8 cellular contexts compared by ENCODE assay signal in genomic region chr1:33342041-33342723, GRCh38. TPM values are rescaled to one million over a fixed set of nuclear protein-coding genes. Genes with fewer than 3 reads are reported as not detected.
A peak's percentile ranks its signal among the peaks of the same experiment; 100 is the strongest.
DNase-seq lines count a peak whose midpoint lies in the region; ATAC-seq, FAIRE-seq and TF ChIP-seq lines count a peak whose summit lies in the region.

No MANE protein-coding gene starts in this region.

- peak overlapping the region; percentile 32 for H3K9ac ChIP-seq in neural cell (ENCODE audit: low read length)

- no peaks in the 10 kb centered on the region for H3K27me3 Mint-ChIP-seq in activated CD4-positive, alpha-beta T cell treated with anti-CD3 and anti-CD28 coated beads, Interleukin-2, amount 10 ng/mL, durations not matched to agents 7 days and 5 days

- TF ChIP-seq RAD21 in A549 (conservative IDR thresholded peaks at IDR 0.05 in 1 of 2, IDR thresholded peaks at IDR 0.05 in 1 of 2) = no peak; a peak in 1 of 5 replicates
- no peak for TF ChIP-seq RAD21 in neural cell (conservative IDR thresholded peaks at IDR 0.05)

- peak overlapping the region; percentile 30 for H3K4me3 ChIP-seq in A549
- H3K4me3 ChIP-seq in fibroblast of mammary gland (ENCODE audit: control insufficient read depth, low read depth, low read length) = peak overlapping the region; percentile 27
- peak overlapping the region; percentile 52 for H3K4me3 ChIP-seq in neural cell (ENCODE audit: low read length)

- H4K20me1 ChIP-seq in neural cell (ENCODE audit: insufficient read depth) = peaks cover 41% of the 10 kb centered on the region

- H3K27me3 ChIP-seq in neural cell (ENCODE audit: insufficient read depth, low read depth, low read length) = no peaks in the 10 kb centered on the region

- POLR2A ChIA-PET in A549 (lab: Yijun Ruan, JAX) = interaction anchor here (1.5 kb wide), 1 partner anchor 9 kb away, joined by 3 read pairs; no protein-coding TSS in a partner anchor
- POLR2A ChIA-PET in RWPE1 (lab: Yijun Ruan, JAX; ENCODE audit: low non-redundant PET) = no interaction called here
- POLR2A ChIA-PET in activated CD4-positive, alpha-beta T cell treated with anti-CD3 and anti-CD28 coated beads, Interleukin-2, amount 10 ng/mL, durations not matched to agents 7 days and 5 days (lab: Charles Lee) = no interaction called here

- CTCF ChIA-PET in A549 (lab: Yijun Ruan, JAX) = interaction anchor here (0.7 to 2.1 kb wide), 6 partner anchors 12 to 581 kb away, joined by 3 to 7 read pairs (median 3); no protein-coding TSS in a partner anchor
- CTCF ChIA-PET in RWPE1 (lab: Yijun Ruan, JAX) = interaction anchor here (0.6 to 0.7 kb wide), 2 partner anchors 46 to 65 kb away, joined by 3 read pairs; no protein-coding TSS in a partner anchor
- CTCF ChIA-PET in activated CD4-positive, alpha-beta T cell treated with anti-CD3 and anti-CD28 coated beads, Interleukin-2, amount 10 ng/mL, durations not matched to agents 7 days and 5 days (lab: Charles Lee) = interaction anchor here (0.6 to 1.1 kb wide), 4 partner anchors 17 to 40 kb away, joined by 3 to 7 read pairs (median 4); no protein-coding TSS in a partner anchor

- H3K9me3 Mint-ChIP-seq in activated CD4-positive, alpha-beta T cell treated with anti-CD3 and anti-CD28 coated beads, Interleukin-2, amount 10 ng/mL, durations not matched to agents 7 days and 5 days = no peaks in the 10 kb centered on the region

- peak; percentile 91 for ATAC-seq in A549
- ATAC-seq in GM18867 (IDR thresholded peaks at IDR 0.05; ENCODE audit: unreplicated experiment) = no peak

- H2AFZ ChIP-seq in neural cell (ENCODE audit: low read depth, low read length) = no peak overlapping the region

- TF ChIP-seq CTCF in A549 (IDR thresholded peaks at IDR 0.05) (no peak), RWPE1 (conservative IDR thresholded peaks at IDR 0.05; ENCODE audit: low read depth) (no peak), fibroblast of mammary gland (conservative IDR thresholded peaks at IDR 0.05; ENCODE audit: control insufficient read depth, insufficient read depth, low read depth, low read length) (no peak), neural cell (IDR thresholded peaks at IDR 0.05; ENCODE audit: poor library complexity, severe bottlenecking) (no peak)

- H3K79me2 ChIP-seq in neural cell (replicated peaks; ENCODE audit: insufficient read depth, low read length) = peaks cover 100% of the 10 kb centered on the region

- peaks cover 34% of the 10 kb centered on the region for H3K4me1 Mint-ChIP-seq in activated CD4-positive, alpha-beta T cell treated with anti-CD3 and anti-CD28 coated beads, Interleukin-2, amount 10 ng/mL, durations not matched to agents 7 days and 5 days

- no peak for TF ChIP-seq POLR2A in A549 (IDR thresholded peaks at IDR 0.05; ENCODE audit: low read length)

- no peak overlapping the region for H3K27ac Mint-ChIP-seq in activated CD4-positive, alpha-beta T cell treated with anti-CD3 and anti-CD28 coated beads, Interleukin-2, amount 10 ng/mL, durations not matched to agents 7 days and 5 days

- H3K9me2 ChIP-seq in neural cell (ENCODE audit: insufficient read depth, low read length) = no peaks in the 10 kb centered on the region

- no peak overlapping the region for H3K4me3 Mint-ChIP-seq in activated CD4-positive, alpha-beta T cell treated with anti-CD3 and anti-CD28 coated beads, Interleukin-2, amount 10 ng/mL, durations not matched to agents 7 days and 5 days

- H3F3A ChIP-seq in neural cell (ENCODE audit: insufficient read depth, low read length, poor library complexity, severe bottlenecking) = no peaks in the 10 kb centered on the region

- WGBS in A549 (ENCODE audit: missing lambda C conversion rate) = 0% methylated on average over 5 of the region's 7 CpGs

- H3K36me3 Mint-ChIP-seq in activated CD4-positive, alpha-beta T cell treated with anti-CD3 and anti-CD28 coated beads, Interleukin-2, amount 10 ng/mL, durations not matched to agents 7 days and 5 days (ENCODE audit: low read depth) = peaks cover 24% of the 10 kb centered on the region

- H3K4me2 ChIP-seq in A549 (peak overlapping the region; percentile 96), neural cell (ENCODE audit: low read length) (no peak overlapping the region)

- TF ChIP-seq EP300 in A549 (IDR thresholded peaks at IDR 0.05) (peak; percentile 13 to 59; a peak in 2 of 5 replicates), neural cell (conservative IDR thresholded peaks at IDR 0.05; ENCODE audit: poor library complexity, severe bottlenecking) (no peak)

- FAIRE-seq in A549 (lab: Jason Lieb, UNC) = no peak

- DNase-seq in A549 (ENCODE audit: low read depth in 1 of 2, low spot score in 1 of 2) (peak; percentile 56 to 89), HuH-7 (ENCODE audit: low spot score) (peak; percentile 82), RWPE1 (ENCODE audit: low spot score) (peak; percentile 74), fibroblast of mammary gland (ENCODE audit: low read depth) (peak; percentile 99), OCI-M2 (lab: John Stamatoyannopoulos, UW; ENCODE audit: unreplicated experiment) (no peak)
- DNase-seq in activated CD4-positive, alpha-beta T cell treated with anti-CD3 and anti-CD28 coated beads, Interleukin-2, amount 10 ng/mL, durations not matched to agents 7 days and 5 days = no peak

- peaks cover 90% of the 10 kb centered on the region for H3K4me1 ChIP-seq in A549

- H3K27ac ChIP-seq in A549 (peak overlapping the region; percentile 88), RWPE1 (peak overlapping the region; percentile 79), neural cell (ENCODE audit: low read length) (peak overlapping the region; percentile 42)

- H3K36me3 ChIP-seq in neural cell (ENCODE audit: insufficient read depth, low read length) = peaks cover 5% of the 10 kb centered on the region

- H3K9me3 ChIP-seq in A549 (no peaks in the 10 kb centered on the region), neural cell (ENCODE audit: low read length) (no peaks in the 10 kb centered on the region)

TF ChIP-seq in A549, 52 proteins besides CTCF, POLR2A, EP300 and RAD21 (continues in another document):
- TF ChIP-seq PBX3 (IDR thresholded peaks at IDR 0.05) (peak; percentile 75), BCL3 (IDR thresholded peaks at IDR 0.05) (0 out of 3 replicates have a peak, but pooled peaks have one; percentile 23), FOXS1 (CRISPR knock-in tag; IDR thresholded peaks at IDR 0.05) (peak; percentile 50; the same call in 1 of the 2 replicates), FOSL2 (IDR thresholded peaks at IDR 0.05) (peak; percentile 71), FOSL2 (CRISPR knock-in tag; IDR thresholded peaks at IDR 0.05) (peak; percentile 87)

TF ChIP-seq in neural cell, 6 proteins besides CTCF, POLR2A, EP300 and RAD21:
- no peak for TF ChIP-seq MXI1 (conservative IDR thresholded peaks at IDR 0.05; ENCODE audit: poor library complexity, severe bottlenecking)
- no peak for TF ChIP-seq EZH2 (IDR thresholded peaks at IDR 0.05; ENCODE audit: borderline replicate concordance, insufficient read depth, low read length, poor library complexity, severe bottlenecking)
- no peak for TF ChIP-seq REST (IDR thresholded peaks at IDR 0.05; ENCODE audit: borderline replicate concordance)
- no peak for TF ChIP-seq POLR2AphosphoS5 (IDR thresholded peaks at IDR 0.05)
- no peak for TF ChIP-seq SMC3 (conservative IDR thresholded peaks at IDR 0.05; ENCODE audit: poor library complexity)
- TF ChIP-seq TAF1 (IDR thresholded peaks at IDR 0.05; ENCODE audit: low read depth) = no peak

RNA-seq across cellular contexts. Expression of gene A3GALT2, which starts 21.3 kb away (rescaled TPM):
- polyA plus RNA-seq in A549 (2011; rRNA removed) = not detected in 2 replicates
- not detected in 2 replicates for polyA plus RNA-seq in A549 (2012; cell fraction: cytosol; rRNA removed)
- polyA plus RNA-seq in A549 (2012; cell fraction: nucleus; rRNA removed) = 0.24 TPM in 1 of 2 replicates, not detected in the other
- polyA plus RNA-seq in A549 (2017; fragmentation: RNase III; extraction: RNeasy Plus Mini Kit Qiagen cat#74134 plus additional on column Dnase treatment) = not detected in 3 replicates
- polyA minus RNA-seq in A549 (2011; rRNA and poly(A)+ RNA removed) = not detected in 2 replicates
- polyA plus RNA-seq in neural cell = 0.35 TPM in 1 of 2 replicates, not detected in the other
- not detected in 2 replicates for polyA minus RNA-seq in neural cell
- not detected for total RNA-seq in activated CD4-positive, alpha-beta T cell treated with anti-CD3 and anti-CD28 coated beads, Interleukin-2, amount 10 ng/mL, durations not matched to agents 7 days and 5 days

Comparison
In these comparisons a context has a peak if more than half of its experiments do, and no peak if none do; other contexts are left out.
1. DNase-seq: peak in A549 (2 of 2), HuH-7 (single experiment), RWPE1 (single experiment) and fibroblast of mammary gland (single experiment); none in OCI-M2 (single experiment) and activated CD4-positive, alpha-beta T cell treated with anti-CD3 and anti-CD28 coated beads, Interleukin-2, amount 10 ng/mL, durations not matched to agents 7 days and 5 days (single experiment).
2. Peak in every context shown above with its lines, with median percentiles within 50 percentile points of each other: H3K27ac ChIP-seq and H3K4me3 ChIP-seq.